Comparison of ENCODE assay signal across 8 cellular contexts in the genomic region with DNA sequence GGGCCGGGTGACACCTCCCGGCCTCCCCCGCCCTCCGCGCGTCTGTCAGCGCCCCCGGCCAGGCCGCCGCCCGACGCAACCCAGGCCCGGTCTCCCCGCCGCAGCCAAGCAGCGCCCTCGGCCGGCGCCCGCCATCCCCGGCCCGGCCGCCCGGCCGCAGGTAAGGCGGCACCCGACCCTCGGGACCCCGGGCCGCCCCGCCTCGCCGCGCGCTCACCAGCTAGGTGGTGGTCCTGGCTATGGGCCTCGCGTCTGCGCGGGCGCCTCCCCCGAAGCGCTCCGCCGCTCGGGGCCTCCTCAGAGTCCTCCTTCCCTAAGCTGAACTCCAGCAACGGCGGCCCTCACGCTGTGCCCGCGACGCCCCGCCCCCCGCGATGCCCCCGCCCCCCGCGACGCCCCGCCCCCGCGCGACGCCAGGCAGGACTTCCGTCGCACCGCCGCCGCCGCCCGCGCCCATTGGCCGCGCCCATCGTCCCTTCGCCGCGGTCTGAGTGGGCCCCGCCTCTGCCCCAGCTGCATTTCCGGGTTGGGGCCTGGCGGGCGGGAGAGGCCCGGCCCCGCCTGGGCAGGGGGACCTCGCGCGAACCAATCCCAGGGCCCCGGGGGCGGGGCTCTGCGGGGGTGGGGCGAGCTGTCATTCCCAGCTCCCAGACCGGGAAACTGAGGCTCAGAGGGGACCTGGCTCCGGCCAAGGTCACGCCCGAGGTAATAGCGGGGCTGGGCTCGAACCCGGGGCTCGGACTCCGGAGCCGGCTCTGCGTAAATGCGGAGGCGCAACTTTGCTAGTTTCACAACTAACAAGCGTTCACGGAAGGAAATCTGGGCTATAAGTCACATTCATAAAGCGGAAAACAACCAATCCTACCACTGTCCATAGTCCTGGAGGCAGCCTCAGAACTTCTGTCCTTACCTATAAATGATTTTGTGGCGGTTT. TPM values are rescaled to one million over a fixed set of nuclear protein-coding genes. Genes with fewer than 3 reads are reported as not detected.
A peak's percentile ranks its signal among the peaks of the same experiment; 100 is the strongest.
DNase-seq lines count a peak whose midpoint lies in the region; TF ChIP-seq lines count a peak whose summit lies in the region.

No MANE protein-coding gene starts in this region.

- H3K9ac ChIP-seq in ES-I3 (ENCODE audit: low read depth, low read length) (peak overlapping the region; percentile 58; the same call in 1 of the 2 replicates), MM.1S (ENCODE audit: low read length) (peak overlapping the region; percentile 72), neural progenitor cell (no peak overlapping the region), stomach smooth muscle (ENCODE audit: low read length in 2 of 2) (peak overlapping the region; percentile 69 to 76)

- H3K79me2 ChIP-seq in MM.1S (ENCODE audit: low read length) (peaks cover 17% of the 10 kb centered on the region), neural progenitor cell (ENCODE audit: low read depth) (peaks cover 13% of the 10 kb centered on the region)

- H3K4me2 ChIP-seq in MM.1S (ENCODE audit: low read depth, low read length) = peak overlapping the region; percentile 46; the same call in 1 of the 2 replicates
- H3K4me2 ChIP-seq in neural progenitor cell = peak overlapping the region; percentile 78

- DNase-seq in HCEC 1CT = peak; percentile 94
- peak; percentile 96 for DNase-seq in MM.1S
- peak; percentile 86 to 91 for DNase-seq in SHP77 (lab: John Stamatoyannopoulos, UW)
- DNase-seq in activated gamma-delta T cell (lab: John Stamatoyannopoulos, UW) = peak; percentile 96
- DNase-seq in fibroblast of villous mesenchyme (ENCODE audit: low read depth) = peak; percentile 95
- DNase-seq in neural progenitor cell (ENCODE audit: low spot score) = peak; percentile 98

- H3K4me1 Mint-ChIP-seq in neural progenitor cell = peaks cover 18% of the 10 kb centered on the region

- H3K4me1 ChIP-seq in ES-I3 (ENCODE audit: insufficient read depth, low read length) = no peaks in the 10 kb centered on the region
- H3K4me1 ChIP-seq in MM.1S (ENCODE audit: low read length) = peaks cover 8% of the 10 kb centered on the region; the same call in 1 of the 2 replicates
- peaks cover 6% of the 10 kb centered on the region for H3K4me1 ChIP-seq in neural progenitor cell
- H3K4me1 ChIP-seq in stomach smooth muscle (ENCODE audit: control insufficient read depth, insufficient read depth, low read length) = peaks cover 15% of the 10 kb centered on the region

- H3K27ac ChIP-seq in MM.1S (ENCODE audit: low read length) = peak overlapping the region; percentile 46; the same call in 1 of the 2 replicates
- H3K27ac ChIP-seq in neural progenitor cell = no peak overlapping the region
- peak overlapping the region; percentile 49 for H3K27ac ChIP-seq in stomach smooth muscle (ENCODE audit: low read length)

- no peaks in the 10 kb centered on the region for H3K9me3 ChIP-seq in ES-I3 (ENCODE audit: control insufficient read depth, insufficient read depth, low read length)
- H3K9me3 ChIP-seq in MM.1S (replicated peaks; ENCODE audit: insufficient read depth, low read length) = no peaks in the 10 kb centered on the region
- H3K9me3 ChIP-seq in neural progenitor cell (ENCODE audit: low read depth) = no peaks in the 10 kb centered on the region
- H3K9me3 ChIP-seq in stomach smooth muscle (ENCODE audit: control insufficient read depth in 2 of 2, low read length in 2 of 2) = no peaks in the 10 kb centered on the region

- H3F3A ChIP-seq in MM.1S (ENCODE audit: insufficient read depth, low read length) (no peaks in the 10 kb centered on the region), neural progenitor cell (ENCODE audit: low read depth) (peaks cover 18% of the 10 kb centered on the region)

- no peak overlapping the region for H3K27ac Mint-ChIP-seq in neural progenitor cell

- H3K4me3 ChIP-seq in MM.1S (ENCODE audit: low read length) (peak overlapping the region; percentile 86), fibroblast of villous mesenchyme (ENCODE audit: low read depth, low read length) (peak overlapping the region; percentile 71), neural progenitor cell (peak overlapping the region; percentile 59), stomach smooth muscle (ENCODE audit: low read length in 2 of 2) (peak overlapping the region; percentile 79 to 83)

- TF ChIP-seq CTCF in MM.1S (IDR thresholded peaks at IDR 0.05; ENCODE audit: low read length) (no peak), fibroblast of villous mesenchyme (IDR thresholded peaks at IDR 0.05; ENCODE audit: insufficient read depth, low read depth, low read length) (no peak), neural progenitor cell (IDR thresholded peaks at IDR 0.05) (no peak)

- no peaks in the 10 kb centered on the region for H4K20me1 ChIP-seq in MM.1S (ENCODE audit: insufficient read depth, low read length)
- H4K20me1 ChIP-seq in neural progenitor cell (ENCODE audit: low read depth) = peaks cover 20% of the 10 kb centered on the region

- H3K36me3 ChIP-seq in ES-I3 (ENCODE audit: insufficient read depth, low read length) (no peaks in the 10 kb centered on the region), MM.1S (replicated peaks; ENCODE audit: insufficient read depth, low read length) (no peaks in the 10 kb centered on the region), neural progenitor cell (no peaks in the 10 kb centered on the region), stomach smooth muscle (ENCODE audit: control insufficient read depth in 2 of 2, insufficient read depth in 2 of 2, low read length in 2 of 2) (peaks cover 0 to 3% of the 10 kb centered on the region in 2 donors)

- H3K27me3 ChIP-seq in MM.1S (replicated peaks; ENCODE audit: insufficient read depth, low read length) (no peaks in the 10 kb centered on the region), neural progenitor cell (no peaks in the 10 kb centered on the region), stomach smooth muscle (ENCODE audit: control insufficient read depth in 1 of 2, insufficient read depth in 2 of 2, low read length in 2 of 2) (no peaks in the 10 kb centered on the region)

- peak overlapping the region; percentile 84 for H3K4me3 Mint-ChIP-seq in neural progenitor cell

- H2AFZ ChIP-seq in MM.1S (ENCODE audit: low read length) = peak overlapping the region; percentile 97
- no peak overlapping the region for H2AFZ ChIP-seq in neural progenitor cell (replicated peaks)

- no peaks in the 10 kb centered on the region for H3K36me3 Mint-ChIP-seq in neural progenitor cell

- no peaks in the 10 kb centered on the region for H3K9me2 ChIP-seq in MM.1S (replicated peaks; ENCODE audit: insufficient read depth, low read length)

- peaks cover 4% of the 10 kb centered on the region for H3K27me3 Mint-ChIP-seq in neural progenitor cell (ENCODE audit: insufficient read depth, low read depth)

- no peaks in the 10 kb centered on the region for H3K9me3 Mint-ChIP-seq in neural progenitor cell

RNA-seq across cellular contexts. Expression of a gene that starts 9.0 kb away (rescaled TPM):
- total RNA-seq in fibroblast of villous mesenchyme = 25.0 and 26.4 TPM in 2 replicates
- 21.6 and 34.5 TPM in 2 replicates for total RNA-seq in neural progenitor cell (ENCODE audit: low replicate concordance)

RNA-seq across cellular contexts. Expression of a gene that starts 46.7 kb away (rescaled TPM):
- 0.86 and 0.97 TPM in 2 replicates for total RNA-seq in fibroblast of villous mesenchyme
- total RNA-seq in neural progenitor cell (ENCODE audit: low replicate concordance) = 1.8 and 5.1 TPM in 2 replicates
